In genomic region chr13:73077867-73078266, GRCh38 we compare ENCODE assay signal across 16 cellular contexts. TPM values are rescaled to one million over a fixed set of nuclear protein-coding genes. Genes with fewer than 3 reads are reported as not detected.
DNase-seq lines count a peak whose midpoint lies in the region; ATAC-seq, FAIRE-seq and TF ChIP-seq lines count a peak whose summit lies in the region.
"Had no signal": no experiment of that assay in that cellular context is flagged by ENCODE, and none has a peak within 500 bp of the region (broad histone marks: within the 10 kb centered on the region; RNA-seq: fewer than 3 reads in every experiment).

No MANE protein-coding gene starts in this region.

- DNase-seq in Caco-2 (no peak), RWPE2 (ENCODE audit: low spot score) (no peak), foreskin keratinocyte (peak in 1 of 2 donors; percentile 32), small intestine (peak; percentile 51), erythroblast (lab: John Stamatoyannopoulos, UW) (no peak), NCI-H2081 treated with DMSO at 0.1 percent for 48 hours (lab: John Stamatoyannopoulos, UW) (no peak), OCI-LY7 (ENCODE audit: low spot score) (no peak)
- DNase-seq: CD8-positive, alpha-beta T cell; COR-L47; DMS53; GF-D8; GOT3; H9 had no signal

- no peaks in the 10 kb centered on the region for H3K79me2 ChIP-seq in OCI-LY7 (ENCODE audit: insufficient read depth, low read depth, low read length)

- no peaks in the 10 kb centered on the region for H3K27me3 Mint-ChIP-seq in Caco-2 (ENCODE audit: insufficient read depth, unreplicated experiment)

- WGBS in small intestine, 3 donors, result 42 to 77% (median 51%) methylated on average over 9 of the region's 9 CpGs

- peaks cover 40% of the 10 kb centered on the region for H3K4me1 Mint-ChIP-seq in Caco-2 (ENCODE audit: low read depth, unreplicated experiment)

- no TSS peak for BruUV-seq in Caco-2 (replicated peaks; lab: Mats Ljungman, UMichigan)
- no TSS peak for BruUV-seq in OCI-LY7 (replicated peaks; lab: Mats Ljungman, UMichigan)

- H3K36me3 Mint-ChIP-seq in Caco-2 (ENCODE audit: insufficient read depth, unreplicated experiment), result peaks cover 61% of the 10 kb centered on the region
- H3K36me3 Mint-ChIP-seq: CD8-positive, alpha-beta T cell had no signal

- FAIRE-seq in small intestine (lab: Jason Lieb, UNC), result no peak
- FAIRE-seq: GM19239 had no signal

- H3K4me1 ChIP-seq in Caco-2, result peaks cover 54% of the 10 kb centered on the region
- peaks cover 20% of the 10 kb centered on the region for H3K4me1 ChIP-seq in RWPE2 (ENCODE audit: insufficient read depth, poor library complexity, severe bottlenecking)
- H3K4me1 ChIP-seq in foreskin keratinocyte, result peaks cover 15% of the 10 kb centered on the region
- peaks cover 0 to 4% of the 10 kb centered on the region in 2 donors for H3K4me1 ChIP-seq in small intestine (ENCODE audit: control insufficient read depth in 2 of 2, insufficient read depth in 1 of 2, low read depth in 1 of 2, low read length in 1 of 2)
- no peaks in the 10 kb centered on the region for H3K4me1 ChIP-seq in OCI-LY7 (ENCODE audit: insufficient read depth, low read length, poor library complexity, severe bottlenecking)

- intact Hi-C loops in Caco-2 (cut with micrococcal nuclease; ENCODE audit: unreplicated experiment) (loop anchor here (10.0 kb wide), 1 partner anchor 467 kb away; no protein-coding TSS in a partner anchor), OCI-LY7 (cut with micrococcal nuclease; ENCODE audit: unreplicated experiment) (no loop called here)

- TF ChIP-seq CTCF in Caco-2 (IDR thresholded peaks at IDR 0.05; ENCODE audit: insufficient read depth in 1 of 2, low read depth in 1 of 2, low read length in 1 of 2, severe bottlenecking in 1 of 2, unreplicated experiment in 1 of 2), result no peak
- TF ChIP-seq CTCF in RWPE2 (IDR thresholded peaks at IDR 0.05; ENCODE audit: poor library complexity, severe bottlenecking), result no peak
- no peak for TF ChIP-seq CTCF in foreskin keratinocyte (conservative IDR thresholded peaks at IDR 0.05)
- TF ChIP-seq CTCF in OCI-LY7 (conservative IDR thresholded peaks at IDR 0.05; ENCODE audit: low read length), result no peak

- no peaks in the 10 kb centered on the region for H4K20me1 ChIP-seq in OCI-LY7 (ENCODE audit: insufficient read depth, low read length)

- no peak overlapping the region for H3K4me2 ChIP-seq in OCI-LY7 (ENCODE audit: low read length)

- H3K9me2 ChIP-seq in OCI-LY7 (ENCODE audit: insufficient read depth, low read length), result no peaks in the 10 kb centered on the region

- H3K9me3 ChIP-seq in Caco-2 (no peaks in the 10 kb centered on the region), RWPE2 (ENCODE audit: severe bottlenecking) (no peaks in the 10 kb centered on the region), small intestine (ENCODE audit: control insufficient read depth, low read depth) (no peaks in the 10 kb centered on the region), OCI-LY7 (ENCODE audit: low read length) (no peaks in the 10 kb centered on the region)

- CTCF ChIA-PET in Caco-2 (lab: Charles Lee), result no interaction called here
- CTCF ChIA-PET in OCI-LY7 (lab: Charles Lee; ENCODE audit: unreplicated experiment), result no interaction called here

- no peak overlapping the region for H2AFZ ChIP-seq in OCI-LY7 (ENCODE audit: low read length)

- TF ChIP-seq POLR2A in erythroblast (IDR thresholded peaks at IDR 0.05; ENCODE audit: low read length), result no peak

- H3K4me3 ChIP-seq in Caco-2 (ENCODE audit: low read depth, low read length), result no peak overlapping the region
- H3K4me3 ChIP-seq in RWPE2 (ENCODE audit: severe bottlenecking), result no peak overlapping the region
- H3K4me3 ChIP-seq in small intestine (ENCODE audit: low read depth in 1 of 2, low read length in 2 of 2), result no peak overlapping the region
- no peak overlapping the region for H3K4me3 ChIP-seq in OCI-LY7 (ENCODE audit: low read depth, low read length, poor library complexity, severe bottlenecking)

- H3K4me3 Mint-ChIP-seq in Caco-2 (ENCODE audit: unreplicated experiment), result no peak overlapping the region
- H3K4me3 Mint-ChIP-seq: CD14-positive monocyte; CD8-positive, alpha-beta T cell; H9 had no signal

- peak overlapping the region; percentile 17 for H3K27ac Mint-ChIP-seq in Caco-2 (ENCODE audit: unreplicated experiment)
- H3K27ac Mint-ChIP-seq: CD14-positive monocyte; CD8-positive, alpha-beta T cell; H9 had no signal

- H3K36me3 ChIP-seq in Caco-2 (ENCODE audit: control insufficient read depth, insufficient read depth, low read length) (peaks cover 3% of the 10 kb centered on the region), RWPE2 (ENCODE audit: low read depth) (peaks cover 47% of the 10 kb centered on the region), small intestine (ENCODE audit: control insufficient read depth in 2 of 2, insufficient read depth in 2 of 2, low read length in 2 of 2) (peaks cover 0 to 8% of the 10 kb centered on the region in 2 donors), OCI-LY7 (ENCODE audit: insufficient read depth, low read length) (no peaks in the 10 kb centered on the region)

- H3K9me3 Mint-ChIP-seq in Caco-2 (ENCODE audit: unreplicated experiment), result no peaks in the 10 kb centered on the region
- H3K9me3 Mint-ChIP-seq: CD8-positive, alpha-beta T cell; H9 had no signal

- POLR2A ChIA-PET in Caco-2 (lab: Charles Lee) (no interaction called here), OCI-LY7 (lab: Charles Lee) (no interaction called here)

- 0 out of 3 replicates have a peak, but pooled peaks have one; percentile 24 for ATAC-seq in RWPE2 (ENCODE audit: low read depth)
- ATAC-seq in foreskin keratinocyte, result peak; percentile 51
- ATAC-seq: CD8-positive, alpha-beta T cell had no signal

- H3K27me3 ChIP-seq in Caco-2 (replicated peaks; ENCODE audit: control insufficient read depth, insufficient read depth, low read length) (no peaks in the 10 kb centered on the region), RWPE2 (ENCODE audit: insufficient read depth, poor library complexity, severe bottlenecking) (no peaks in the 10 kb centered on the region), foreskin keratinocyte (no peaks in the 10 kb centered on the region), small intestine (ENCODE audit: control insufficient read depth in 2 of 2, insufficient read depth in 2 of 2, low read length in 2 of 2) (no peaks in the 10 kb centered on the region)

- H3K27ac ChIP-seq in RWPE2 (ENCODE audit: poor library complexity, severe bottlenecking) (peak overlapping the region; percentile 51), foreskin keratinocyte (no peak overlapping the region), small intestine (ENCODE audit: low read depth in 1 of 2, low read length in 1 of 2) (peak overlapping the region in 1 of 2 donors; percentile 35), OCI-LY7 (ENCODE audit: low read depth, low read length, poor library complexity, severe bottlenecking) (no peak overlapping the region)
- H3K27ac ChIP-seq: 22Rv1 had no signal

RNA-seq across cellular contexts. Expression of gene KLF5, which starts 19.1 kb away (rescaled TPM):
- total RNA-seq in Caco-2 (2022), result 80.1 and 103 TPM in 2 replicates
- total RNA-seq in foreskin keratinocyte, result 75.7 and 85.3 TPM in 2 replicates
- polyA plus RNA-seq in foreskin keratinocyte, result 31.6 and 39.7 TPM in 2 replicates
- 100 to 1,000 TPM; 126 to 178 (median 141) TPM for polyA plus RNA-seq in small intestine
- 0.21 and 0.82 TPM in 2 replicates for total RNA-seq in OCI-LY7 (2014; rRNA removed; shearing (Covaris generic))
- total RNA-seq in OCI-LY7 (2022), result 0.29 and 1.1 TPM in 2 replicates

Comparison
In these comparisons a context has a peak if more than half of its experiments do, and no peak if none do; other contexts are left out.
1. RNA of gene KLF5, which starts 19.1 kb away (total RNA-seq): 75.7 to 85.3 TPM in foreskin keratinocyte and 80.1 to 103 TPM in Caco-2; 0.21 to 1.1 TPM in OCI-LY7; every median in the first group is over 10 times any median in the second.